9 cellular contexts compared by ENCODE assay signal in the genomic region with DNA sequence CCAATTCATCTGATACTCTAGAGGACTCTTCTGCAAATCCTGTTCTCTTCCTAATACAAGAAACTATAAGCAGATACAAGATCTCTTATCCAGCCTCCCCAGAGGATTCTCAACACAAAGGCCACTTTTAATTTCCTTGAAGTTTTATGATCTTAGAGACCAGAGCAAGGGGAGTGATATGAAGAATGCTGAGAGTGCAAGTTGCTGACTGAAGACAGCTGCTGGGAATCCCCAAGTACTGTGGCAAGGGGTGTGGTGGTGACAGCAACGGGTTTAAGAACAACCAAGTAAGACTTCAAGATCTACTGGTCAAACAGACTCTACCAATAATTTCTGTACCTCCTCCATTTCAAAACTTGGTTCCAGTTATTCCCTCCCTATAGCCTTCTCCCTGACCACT. TPM values are rescaled to one million over a fixed set of nuclear protein-coding genes. Genes with fewer than 3 reads are reported as not detected.
DNase-seq lines count a peak whose midpoint lies in the region; ATAC-seq and TF ChIP-seq lines count a peak whose summit lies in the region.
"Had no signal": no experiment of that assay in that cellular context is flagged by ENCODE, and none has a peak within 500 bp of the region (broad histone marks: within the 10 kb centered on the region; RNA-seq: fewer than 3 reads in every experiment).

No MANE protein-coding gene starts in this region.

- H3K4me3 Mint-ChIP-seq in CD14-positive monocyte: no peak overlapping the region
- no peak overlapping the region for H3K4me3 Mint-ChIP-seq in Caco-2 (ENCODE audit: unreplicated experiment)

- no peak overlapping the region for H3K27ac ChIP-seq in foreskin keratinocyte
- no peak overlapping the region for H3K27ac ChIP-seq in colonic mucosa
- H3K27ac ChIP-seq: gastroesophageal sphincter had no signal

- H3K4me1 ChIP-seq in foreskin keratinocyte (peaks cover 16% of the 10 kb centered on the region), colonic mucosa (no peaks in the 10 kb centered on the region), Caco-2 (no peaks in the 10 kb centered on the region)

- DNase-seq in GM13976 (ENCODE audit: low spot score) (peak; percentile 43), T follicular helper cell (ENCODE audit: low read depth) (peak; percentile 1), foreskin keratinocyte (no peak), CD14-positive monocyte (ENCODE audit: low spot score) (no peak), colonic mucosa (no peak), Caco-2 (no peak), NCI-H2029 (lab: John Stamatoyannopoulos, UW) (no peak)

- H3K9me3 Mint-ChIP-seq in CD14-positive monocyte (no peaks in the 10 kb centered on the region), Caco-2 (ENCODE audit: unreplicated experiment) (no peaks in the 10 kb centered on the region)

- H3K4me1 Mint-ChIP-seq in CD14-positive monocyte (peaks cover 14% of the 10 kb centered on the region), Caco-2 (ENCODE audit: low read depth, unreplicated experiment) (no peaks in the 10 kb centered on the region)

- H3K9me3 ChIP-seq in colonic mucosa (no peaks in the 10 kb centered on the region), Caco-2 (no peaks in the 10 kb centered on the region)
- H3K9me3 ChIP-seq: gastroesophageal sphincter had no signal

- ATAC-seq in GM21825 (IDR thresholded peaks at IDR 0.05; ENCODE audit: unreplicated experiment) (peak; percentile 86), foreskin keratinocyte (peak; percentile 26)
- ATAC-seq: gastroesophageal sphincter had no signal

- BruUV-seq in Caco-2 (replicated peaks; lab: Mats Ljungman, UMichigan): no TSS peak

- H3K27me3 ChIP-seq in foreskin keratinocyte: no peaks in the 10 kb centered on the region
- no peaks in the 10 kb centered on the region for H3K27me3 ChIP-seq in colonic mucosa
- H3K27me3 ChIP-seq in Caco-2 (replicated peaks; ENCODE audit: control insufficient read depth, insufficient read depth, low read length): no peaks in the 10 kb centered on the region
- H3K27me3 ChIP-seq: gastroesophageal sphincter had no signal

- H3K36me3 Mint-ChIP-seq in CD14-positive monocyte: no peaks in the 10 kb centered on the region
- H3K36me3 Mint-ChIP-seq in Caco-2 (ENCODE audit: insufficient read depth, unreplicated experiment): no peaks in the 10 kb centered on the region

- POLR2A ChIA-PET in Caco-2 (lab: Charles Lee): no interaction called here

- CTCF ChIA-PET in Caco-2 (lab: Charles Lee): no interaction called here

- H3K9ac ChIP-seq in colonic mucosa (ENCODE audit: low read depth in 2 of 2, low read length in 2 of 2): no peak overlapping the region

- H3K27ac Mint-ChIP-seq in CD14-positive monocyte (no peak overlapping the region), Caco-2 (ENCODE audit: unreplicated experiment) (no peak overlapping the region)

- H3K36me3 ChIP-seq in colonic mucosa: no peaks in the 10 kb centered on the region
- no peaks in the 10 kb centered on the region for H3K36me3 ChIP-seq in Caco-2 (ENCODE audit: control insufficient read depth, insufficient read depth, low read length)
- H3K36me3 ChIP-seq: gastroesophageal sphincter had no signal

- H3K27me3 Mint-ChIP-seq in CD14-positive monocyte (ENCODE audit: low read depth in 3 of 3) (peaks cover 0 to 1% (median 0%) of the 10 kb centered on the region in 3 donors), Caco-2 (ENCODE audit: insufficient read depth, unreplicated experiment) (no peaks in the 10 kb centered on the region)

- in situ Hi-C loops in GM13976 (cut with MboI; ENCODE audit: low sequenced_read_pairs, unreplicated experiment): no loop called here

- no peak for TF ChIP-seq CTCF in GM13976 (IDR thresholded peaks at IDR 0.05; ENCODE audit: borderline replicate concordance, control extremely low read depth, extremely low read depth, insufficient read depth, missing control alignments)
- TF ChIP-seq CTCF in foreskin keratinocyte (conservative IDR thresholded peaks at IDR 0.05): no peak
- TF ChIP-seq CTCF in CD14-positive monocyte (IDR thresholded peaks at IDR 0.05): no peak
- TF ChIP-seq CTCF in colonic mucosa (IDR thresholded peaks at IDR 0.05): no peak
- no peak for TF ChIP-seq CTCF in Caco-2 (IDR thresholded peaks at IDR 0.05; ENCODE audit: insufficient read depth in 1 of 2, low read depth in 1 of 2, low read length in 1 of 2, severe bottlenecking in 1 of 2, unreplicated experiment in 1 of 2)

- no peak overlapping the region for H3K4me3 ChIP-seq in colonic mucosa
- no peak overlapping the region for H3K4me3 ChIP-seq in Caco-2 (ENCODE audit: low read depth, low read length)
- H3K4me3 ChIP-seq: gastroesophageal sphincter had no signal

- intact Hi-C loops in CD14-positive monocyte (cut with micrococcal nuclease) (no loop called here), colonic mucosa (cut with DNase I) (loop anchor here (10.0 kb wide), 1 partner anchor 146 kb away; no protein-coding TSS in a partner anchor), Caco-2 (cut with micrococcal nuclease; ENCODE audit: unreplicated experiment) (loop anchor here (10.0 kb wide), 1 partner anchor 146 kb away; no protein-coding TSS in a partner anchor)

RNA-seq across cellular contexts. Expression of gene AMMECR1, which starts 7.0 kb away (rescaled TPM):
- 17.3 and 20.0 TPM in 2 replicates for total RNA-seq in foreskin keratinocyte
- polyA plus RNA-seq in foreskin keratinocyte: 5.3 and 5.8 TPM in 2 replicates
- polyA plus RNA-seq in CD14-positive monocyte: 1 to 10 TPM; 2.1 to 2.9 TPM
- 10 to 100 TPM; 10.4 to 14.4 TPM for total RNA-seq in colonic mucosa
- 21.4 and 23.0 TPM in 2 replicates for total RNA-seq in Caco-2 (2022)

RNA-seq across cellular contexts. Expression of gene RTL9, which starts 47.8 kb away (rescaled TPM):
- total RNA-seq in foreskin keratinocyte: 0.07 and 0.11 TPM in 2 replicates
- polyA plus RNA-seq in foreskin keratinocyte: 0.03 TPM in 2 replicates
- not detected for polyA plus RNA-seq in CD14-positive monocyte
- not detected for total RNA-seq in colonic mucosa
- total RNA-seq in Caco-2 (2022): 0.09 and 0.26 TPM in 2 replicates

Comparison
In these comparisons a context has a peak if more than half of its experiments do, and no peak if none do; other contexts are left out.
1. DNase-seq: peak in GM13976 (single experiment) and T follicular helper cell (single experiment); none in foreskin keratinocyte (0 of 2), CD14-positive monocyte (single experiment), colonic mucosa (single experiment), Caco-2 (0 of 2) and NCI-H2029 (single experiment).
2. intact Hi-C loops: an anchor here in colonic mucosa (10.0 kb wide) and Caco-2 (10.0 kb wide); none called in CD14-positive monocyte.